In the genomic region with DNA sequence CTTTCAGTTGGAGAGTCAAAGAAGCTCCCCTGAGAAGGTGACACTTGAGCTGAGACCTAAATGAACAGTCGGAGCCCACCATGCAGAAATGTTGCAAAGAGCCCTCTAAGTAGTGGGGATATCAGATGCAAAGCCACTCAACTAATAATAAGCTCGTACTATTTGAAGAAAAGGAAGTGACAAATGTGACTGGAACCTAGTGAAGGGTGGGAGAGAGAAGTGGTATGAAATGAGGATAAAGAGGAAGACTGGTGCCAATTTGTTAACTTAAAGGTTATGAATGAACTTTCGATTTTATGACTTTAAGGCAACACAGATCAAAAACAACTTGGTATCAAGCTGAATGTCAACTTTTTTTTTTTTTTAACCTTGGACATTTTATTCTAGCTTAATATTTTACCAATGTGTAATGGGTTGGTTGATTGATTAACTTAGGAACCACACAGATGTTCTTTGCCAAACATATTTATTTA, we compare ENCODE assay signal across 8 cellular contexts. TPM values are rescaled to one million over a fixed set of nuclear protein-coding genes. Genes with fewer than 3 reads are reported as not detected.
DNase-seq lines count a peak whose midpoint lies in the region; ATAC-seq and TF ChIP-seq lines count a peak whose summit lies in the region.

No MANE protein-coding gene starts in this region.

- H3K27me3 ChIP-seq in prostate gland (replicated peaks; ENCODE audit: insufficient read depth): no peaks in the 10 kb centered on the region
- no peaks in the 10 kb centered on the region for H3K27me3 ChIP-seq in sigmoid colon

- WGBS in prostate gland: 80% methylated on average over 3 of the region's 3 CpGs
- WGBS in sigmoid colon, 2 donors: 57 to 62% methylated on average over 3 of the region's 3 CpGs

- TF ChIP-seq POLR2A in GM18505 (IDR thresholded peaks at IDR 0.05; ENCODE audit: borderline replicate concordance, extremely low read depth, insufficient read depth, insufficient read length) (no peak), prostate gland (IDR thresholded peaks at IDR 0.05) (no peak), sigmoid colon (IDR thresholded peaks at IDR 0.05) (no peak)

- TF ChIP-seq EP300 in sigmoid colon (IDR thresholded peaks at IDR 0.05): no peak

- H3K36me3 ChIP-seq in prostate gland: no peaks in the 10 kb centered on the region
- no peaks in the 10 kb centered on the region for H3K36me3 ChIP-seq in sigmoid colon

- intact Hi-C loops in prostate gland (cut with DNase I): no loop called here
- intact Hi-C loops in sigmoid colon (cut with DNase I): no loop called here

- ATAC-seq in GM18505 (IDR thresholded peaks at IDR 0.05; ENCODE audit: unreplicated experiment) (peak; percentile 45), GM21825 (IDR thresholded peaks at IDR 0.05; ENCODE audit: unreplicated experiment) (peak; percentile 54)

- H3K9me3 ChIP-seq in prostate gland (no peaks in the 10 kb centered on the region), sigmoid colon (no peaks in the 10 kb centered on the region)

- TF ChIP-seq CTCF in prostate gland (IDR thresholded peaks at IDR 0.05) (no peak), sigmoid colon (IDR thresholded peaks at IDR 0.05) (no peak)

- H3K4me1 ChIP-seq in prostate gland (replicated peaks) (no peaks in the 10 kb centered on the region), sigmoid colon (peaks cover 0 to 40% (median 20%) of the 10 kb centered on the region in 4 donors)

- H3K4me3 ChIP-seq in prostate gland: no peak overlapping the region
- H3K4me3 ChIP-seq in sigmoid colon: no peak overlapping the region

- H3K27ac ChIP-seq in prostate gland (no peak overlapping the region), sigmoid colon (peak overlapping the region in 2 of 4 donors; percentile 40 to 70)

- peak; percentile 48 for DNase-seq in NOMO-1 treated with DMSO at 0.1 percent for 48 hours (lab: John Stamatoyannopoulos, UW; ENCODE audit: unreplicated experiment)
- peak; percentile 4 to 40 for DNase-seq in lung microvascular endothelial cell (ENCODE audit: low read depth in 2 of 2)
- DNase-seq in activated gamma-delta T cell treated with Interleukin-2 at 50 U/mL for 16 hours: no peak
- DNase-seq in prostate gland (ENCODE audit: low spot score): no peak
- no peak for DNase-seq in NCI-H2196 (lab: John Stamatoyannopoulos, UW; ENCODE audit: unreplicated experiment)
- DNase-seq in sigmoid colon: no peak

RNA-seq across cellular contexts. Expression of a gene that starts 14.7 kb away (rescaled TPM):
- 12.6 and 16.3 TPM in 2 replicates for total RNA-seq in lung microvascular endothelial cell
- total RNA-seq in prostate gland: 10 to 100 TPM; 15.8 to 29.3 TPM
- total RNA-seq in sigmoid colon: 10 to 100 TPM; 22.4 to 36.0 (median 32.1) TPM
- 10 to 100 TPM; 11.8 to 23.4 (median 20.1) TPM for polyA plus RNA-seq in sigmoid colon

Comparison
In these comparisons a context has a peak if more than half of its experiments do, and no peak if none do; other contexts are left out.
1. DNase-seq: peak in NOMO-1 treated with DMSO at 0.1 percent for 48 hours (single experiment) and lung microvascular endothelial cell (2 of 2); none in activated gamma-delta T cell treated with Interleukin-2 at 50 U/mL for 16 hours (single experiment), prostate gland (single experiment), NCI-H2196 (single experiment) and sigmoid colon (single experiment).